9 cellular contexts compared by ENCODE assay signal in genomic region chr19:1065606-1066109, GRCh38. TPM values are rescaled to one million over a fixed set of nuclear protein-coding genes. Genes with fewer than 3 reads are reported as not detected.
A peak's percentile ranks its signal among the peaks of the same experiment; 100 is the strongest.
DNase-seq lines count a peak whose midpoint lies in the region; ATAC-seq and TF ChIP-seq lines count a peak whose summit lies in the region.
"Had no signal": no experiment of that assay in that cellular context is flagged by ENCODE, and none has a peak within 500 bp of the region (broad histone marks: within the 10 kb centered on the region; RNA-seq: fewer than 3 reads in every experiment).

No MANE protein-coding gene starts in this region.

- no peaks in the 10 kb centered on the region for H3K9me3 ChIP-seq in left lung

- TF ChIP-seq CTCF in 22Rv1 (IDR thresholded peaks at IDR 0.05) (no peak), GM23338 (conservative IDR thresholded peaks at IDR 0.05; ENCODE audit: low read depth in 2 of 2) (no peak), left lung (IDR thresholded peaks at IDR 0.05) (no peak)

- H3K4me1 ChIP-seq in GM23338 (ENCODE audit: insufficient read depth) = peaks cover 8% of the 10 kb centered on the region; the same call in 1 of the 2 replicates
- peaks cover 6 to 65% of the 10 kb centered on the region in 2 donors for H3K4me1 ChIP-seq in left lung

- peak; percentile 53 for DNase-seq in GM23338 (ENCODE audit: low spot score)
- DNase-seq in activated CD8-positive, alpha-beta T cell treated with anti-CD3 and anti-CD28 coated beads, Interleukin-2, amount 10 ng/mL, durations not matched to agents 7 days and 5 days = no peak
- DNase-seq in left lung = peak; percentile 72 to 81
- DNase-seq in NCI-H524 treated with DMSO at 0.1 percent for 48 hours (lab: John Stamatoyannopoulos, UW) = no peak
- no peak for DNase-seq in T-helper 9 cell
- DNase-seq: hippocampal formation had no signal

- H3K27ac ChIP-seq in 22Rv1 (peak overlapping the region; percentile 90), GM23338 (ENCODE audit: low read depth) (no peak overlapping the region), left lung (peak overlapping the region; percentile 53 to 65)

- no peak overlapping the region for H2AFZ ChIP-seq in GM23338

- H3K27me3 Mint-ChIP-seq in GM23338 (ENCODE audit: insufficient read depth, low read depth, poor library complexity) = peaks cover 24% of the 10 kb centered on the region
- no peaks in the 10 kb centered on the region for H3K27me3 Mint-ChIP-seq in activated CD8-positive, alpha-beta T cell treated with anti-CD3 and anti-CD28 coated beads, Interleukin-2, amount 10 ng/mL, durations not matched to agents 7 days and 5 days (ENCODE audit: low read depth)

- H3K4me2 ChIP-seq in GM23338 = peak overlapping the region; percentile 85

- H3K4me1 Mint-ChIP-seq in GM23338 = peaks cover 21% of the 10 kb centered on the region
- peaks cover 50% of the 10 kb centered on the region for H3K4me1 Mint-ChIP-seq in activated CD8-positive, alpha-beta T cell treated with anti-CD3 and anti-CD28 coated beads, Interleukin-2, amount 10 ng/mL, durations not matched to agents 7 days and 5 days (ENCODE audit: low read depth)

- H3K4me3 Mint-ChIP-seq in GM23338 = peak overlapping the region; percentile 66; the same call in 1 of the 3 replicates
- peak overlapping the region; percentile 38 for H3K4me3 Mint-ChIP-seq in activated CD8-positive, alpha-beta T cell treated with anti-CD3 and anti-CD28 coated beads, Interleukin-2, amount 10 ng/mL, durations not matched to agents 7 days and 5 days

- H3K4me3 ChIP-seq in GM23338 = peak overlapping the region; percentile 60
- H3K4me3 ChIP-seq in left lung = peak overlapping the region in 1 of 2 donors; percentile 85

- H3K79me2 ChIP-seq in GM23338 (replicated peaks; ENCODE audit: insufficient read depth) = no peaks in the 10 kb centered on the region

- no peaks in the 10 kb centered on the region for H4K20me1 ChIP-seq in GM23338 (replicated peaks; ENCODE audit: insufficient read depth)

- H3K36me3 Mint-ChIP-seq in GM23338 (ENCODE audit: low read depth) = no peaks in the 10 kb centered on the region
- peaks cover 33% of the 10 kb centered on the region for H3K36me3 Mint-ChIP-seq in activated CD8-positive, alpha-beta T cell treated with anti-CD3 and anti-CD28 coated beads, Interleukin-2, amount 10 ng/mL, durations not matched to agents 7 days and 5 days (ENCODE audit: low read depth)

- H3K27me3 ChIP-seq in GM23338 (ENCODE audit: insufficient read depth) (peaks cover 14% of the 10 kb centered on the region), left lung (peaks cover 5 to 32% of the 10 kb centered on the region in 2 donors)

- peak; percentile 4 for ATAC-seq in GM23338
- no peak for ATAC-seq in activated CD8-positive, alpha-beta T cell treated with anti-CD3 and anti-CD28 coated beads, Interleukin-2, amount 10 ng/mL, durations not matched to agents 7 days and 5 days
- ATAC-seq in left lung = peak; percentile 77
- ATAC-seq in GM18858 (IDR thresholded peaks at IDR 0.05; ENCODE audit: unreplicated experiment) = no peak
- ATAC-seq in GM21423 (IDR thresholded peaks at IDR 0.05; ENCODE audit: unreplicated experiment) = no peak

- H3K9me2 ChIP-seq in GM23338 (ENCODE audit: insufficient read depth) = no peaks in the 10 kb centered on the region

- POLR2A ChIA-PET in activated CD8-positive, alpha-beta T cell treated with anti-CD3 and anti-CD28 coated beads, Interleukin-2, amount 10 ng/mL, durations not matched to agents 7 days and 5 days (lab: Charles Lee) = interaction anchor here (1.7 to 5.5 kb wide), 4 partner anchors 13 to 27 kb away, joined by 7 to 113 read pairs (median 36); partner anchors contain the start of gene ABCA7

- CTCF ChIA-PET in activated CD8-positive, alpha-beta T cell treated with anti-CD3 and anti-CD28 coated beads, Interleukin-2, amount 10 ng/mL, durations not matched to agents 7 days and 5 days (lab: Charles Lee) = interaction anchor here (1.0 to 4.8 kb wide), 11 partner anchors 9 to 201 kb away, joined by 3 to 33 read pairs (median 5); partner anchors contain the start of gene ABCA7

- intact Hi-C loops in left lung (cut with DNase I) = no loop called here

- no peaks in the 10 kb centered on the region for H3K36me3 ChIP-seq in GM23338 (ENCODE audit: insufficient read depth)
- H3K36me3 ChIP-seq in left lung = peaks cover 0 to 3% of the 10 kb centered on the region in 2 donors

- peaks cover 7% of the 10 kb centered on the region; the same call in 2 of the 3 replicates for H3K9me3 Mint-ChIP-seq in GM23338
- H3K9me3 Mint-ChIP-seq in activated CD8-positive, alpha-beta T cell treated with anti-CD3 and anti-CD28 coated beads, Interleukin-2, amount 10 ng/mL, durations not matched to agents 7 days and 5 days (ENCODE audit: insufficient read depth) = no peaks in the 10 kb centered on the region

- no peak overlapping the region for H3K27ac Mint-ChIP-seq in GM23338
- H3K27ac Mint-ChIP-seq in activated CD8-positive, alpha-beta T cell treated with anti-CD3 and anti-CD28 coated beads, Interleukin-2, amount 10 ng/mL, durations not matched to agents 7 days and 5 days = peak overlapping the region; percentile 57

- H3F3A ChIP-seq in GM23338 (replicated peaks; ENCODE audit: low read depth) = peaks cover 18% of the 10 kb centered on the region

TF ChIP-seq in GM23338, 12 proteins besides CTCF, POLR2A, EP300 and RAD21:
- TF ChIP-seq STAT1 (IDR thresholded peaks at IDR 0.05; ENCODE audit: unreplicated experiment) = no peak
- no peak for TF ChIP-seq ZNF331 (CRISPR knock-in tag; IDR thresholded peaks at IDR 0.05; ENCODE audit: low read depth)
- no peak for TF ChIP-seq ETS1 (IDR thresholded peaks at IDR 0.05)
- TF ChIP-seq NANOG (IDR thresholded peaks at IDR 0.05; ENCODE audit: borderline replicate concordance) = no peak
- TF ChIP-seq, protein P1, sequence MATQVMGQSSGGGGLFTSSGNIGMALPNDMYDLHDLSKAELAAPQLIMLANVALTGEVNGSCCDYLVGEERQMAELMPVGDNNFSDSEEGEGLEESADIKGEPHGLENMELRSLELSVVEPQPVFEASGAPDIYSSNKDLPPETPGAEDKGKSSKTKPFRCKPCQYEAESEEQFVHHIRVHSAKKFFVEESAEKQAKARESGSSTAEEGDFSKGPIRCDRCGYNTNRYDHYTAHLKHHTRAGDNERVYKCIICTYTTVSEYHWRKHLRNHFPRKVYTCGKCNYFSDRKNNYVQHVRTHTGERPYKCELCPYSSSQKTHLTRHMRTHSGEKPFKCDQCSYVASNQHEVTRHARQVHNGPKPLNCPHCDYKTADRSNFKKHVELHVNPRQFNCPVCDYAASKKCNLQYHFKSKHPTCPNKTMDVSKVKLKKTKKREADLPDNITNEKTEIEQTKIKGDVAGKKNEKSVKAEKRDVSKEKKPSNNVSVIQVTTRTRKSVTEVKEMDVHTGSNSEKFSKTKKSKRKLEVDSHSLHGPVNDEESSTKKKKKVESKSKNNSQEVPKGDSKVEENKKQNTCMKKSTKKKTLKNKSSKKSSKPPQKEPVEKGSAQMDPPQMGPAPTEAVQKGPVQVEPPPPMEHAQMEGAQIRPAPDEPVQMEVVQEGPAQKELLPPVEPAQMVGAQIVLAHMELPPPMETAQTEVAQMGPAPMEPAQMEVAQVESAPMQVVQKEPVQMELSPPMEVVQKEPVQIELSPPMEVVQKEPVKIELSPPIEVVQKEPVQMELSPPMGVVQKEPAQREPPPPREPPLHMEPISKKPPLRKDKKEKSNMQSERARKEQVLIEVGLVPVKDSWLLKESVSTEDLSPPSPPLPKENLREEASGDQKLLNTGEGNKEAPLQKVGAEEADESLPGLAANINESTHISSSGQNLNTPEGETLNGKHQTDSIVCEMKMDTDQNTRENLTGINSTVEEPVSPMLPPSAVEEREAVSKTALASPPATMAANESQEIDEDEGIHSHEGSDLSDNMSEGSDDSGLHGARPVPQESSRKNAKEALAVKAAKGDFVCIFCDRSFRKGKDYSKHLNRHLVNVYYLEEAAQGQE (IDR thresholded peaks at IDR 0.05; ENCODE audit: unreplicated experiment) = no peak

RNA-seq across cellular contexts. Expression of gene ARHGAP45, which starts 1.3 kb away (rescaled TPM):
- 56.0 and 71.8 TPM in 2 replicates for total RNA-seq in GM23338 (2014; rRNA removed; shearing (Covaris generic))
- 24.7 and 28.3 TPM in 2 replicates for polyA plus RNA-seq in GM23338 (2016; fragmentation: Nextera tagmentation; extraction: Ambion mirVana)
- total RNA-seq in activated CD8-positive, alpha-beta T cell treated with anti-CD3 and anti-CD28 coated beads, Interleukin-2, amount 10 ng/mL, durations not matched to agents 7 days and 5 days = 100 to 1,000 TPM; 433 to 445 TPM
- 10 to 100 TPM; 71.1 to 83.8 TPM for total RNA-seq in left lung

RNA-seq across cellular contexts. Expression of gene ABCA7, which starts 25.8 kb away (rescaled TPM):
- total RNA-seq in GM23338 (2014; rRNA removed; shearing (Covaris generic)) = 18.1 and 22.2 TPM in 2 replicates
- 27.4 and 30.3 TPM in 2 replicates for polyA plus RNA-seq in GM23338 (2016; fragmentation: Nextera tagmentation; extraction: Ambion mirVana)
- 10 to 100 TPM; 76.6 to 77.5 TPM for total RNA-seq in activated CD8-positive, alpha-beta T cell treated with anti-CD3 and anti-CD28 coated beads, Interleukin-2, amount 10 ng/mL, durations not matched to agents 7 days and 5 days
- 10 to 100 TPM; 49.6 to 52.2 TPM for total RNA-seq in left lung

RNA-seq across cellular contexts. Expression of gene POLR2E, which starts 29.5 kb away (rescaled TPM):
- total RNA-seq in GM23338 (2014; rRNA removed; shearing (Covaris generic)) = 257 and 303 TPM in 2 replicates
- polyA plus RNA-seq in GM23338 (2016; fragmentation: Nextera tagmentation; extraction: Ambion mirVana) = 254 and 286 TPM in 2 replicates
- 100 to 1,000 TPM; 176 to 177 TPM for total RNA-seq in activated CD8-positive, alpha-beta T cell treated with anti-CD3 and anti-CD28 coated beads, Interleukin-2, amount 10 ng/mL, durations not matched to agents 7 days and 5 days
- total RNA-seq in left lung = 100 to 1,000 TPM; 139 to 160 TPM

RNA-seq across cellular contexts. Expression of gene GPX4, which starts 38.1 kb away (rescaled TPM):
- total RNA-seq in GM23338 (2014; rRNA removed; shearing (Covaris generic)) = 284 and 351 TPM in 2 replicates
- 543 and 573 TPM in 2 replicates for polyA plus RNA-seq in GM23338 (2016; fragmentation: Nextera tagmentation; extraction: Ambion mirVana)
- 100 to 1,000 TPM; 174 to 177 TPM for total RNA-seq in activated CD8-positive, alpha-beta T cell treated with anti-CD3 and anti-CD28 coated beads, Interleukin-2, amount 10 ng/mL, durations not matched to agents 7 days and 5 days
- 100 to 1,000 TPM; 266 to 365 TPM for total RNA-seq in left lung

RNA-seq across cellular contexts. Expression of gene CNN2, which starts 39.2 kb away (rescaled TPM):
- total RNA-seq in GM23338 (2014; rRNA removed; shearing (Covaris generic)) = 392 and 426 TPM in 2 replicates
- 314 and 330 TPM in 2 replicates for polyA plus RNA-seq in GM23338 (2016; fragmentation: Nextera tagmentation; extraction: Ambion mirVana)
- total RNA-seq in activated CD8-positive, alpha-beta T cell treated with anti-CD3 and anti-CD28 coated beads, Interleukin-2, amount 10 ng/mL, durations not matched to agents 7 days and 5 days = 100 to 1,000 TPM; 417 to 455 TPM
- total RNA-seq in left lung = 100 to 1,000 TPM; 250 to 259 TPM

Comparison
In these comparisons a context has a peak if more than half of its experiments do, and no peak if none do; other contexts are left out.
1. ATAC-seq: peak in GM23338 (single experiment) and left lung (single experiment); none in activated CD8-positive, alpha-beta T cell treated with anti-CD3 and anti-CD28 coated beads, Interleukin-2, amount 10 ng/mL, durations not matched to agents 7 days and 5 days (single experiment), GM18858 (single experiment) and GM21423 (single experiment).
2. DNase-seq: peak in GM23338 (single experiment) and left lung (2 of 2); none in activated CD8-positive, alpha-beta T cell treated with anti-CD3 and anti-CD28 coated beads, Interleukin-2, amount 10 ng/mL, durations not matched to agents 7 days and 5 days (single experiment), NCI-H524 treated with DMSO at 0.1 percent for 48 hours (single experiment) and T-helper 9 cell (single experiment).